22 cellular contexts compared by ENCODE assay signal in the genomic region with DNA sequence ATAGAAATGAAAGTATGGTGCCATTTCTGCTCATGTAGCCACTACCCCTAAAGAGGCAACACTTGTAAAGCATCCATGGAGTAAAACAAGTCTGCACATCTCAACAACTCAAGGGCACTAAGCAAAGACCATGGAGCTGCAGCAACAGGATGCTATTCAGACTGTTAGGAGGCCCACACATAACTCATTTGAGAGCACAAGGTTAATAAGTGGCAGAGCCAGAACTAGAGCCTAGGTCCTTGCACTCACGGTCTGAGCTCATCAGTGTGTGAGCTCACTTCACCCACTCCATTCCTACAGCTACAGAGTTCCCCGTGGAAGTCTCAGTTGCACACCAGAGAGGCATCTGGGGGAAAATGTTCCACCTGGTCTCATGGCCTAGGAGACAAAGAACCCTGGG. TPM values are rescaled to one million over a fixed set of nuclear protein-coding genes. Genes with fewer than 3 reads are reported as not detected.
DNase-seq lines count a peak whose midpoint lies in the region; ATAC-seq and TF ChIP-seq lines count a peak whose summit lies in the region.
"Had no signal": no experiment of that assay in that cellular context is flagged by ENCODE, and none has a peak within 500 bp of the region (broad histone marks: within the 10 kb centered on the region; RNA-seq: fewer than 3 reads in every experiment).

No MANE protein-coding gene starts in this region.

- H3K4me1 ChIP-seq in transverse colon (peaks cover 5 to 19% (median 10%) of the 10 kb centered on the region in 4 donors), suprapubic skin (peaks cover 15% of the 10 kb centered on the region)

- H3K27me3 ChIP-seq in transverse colon: peaks cover 4% of the 10 kb centered on the region
- no peaks in the 10 kb centered on the region for H3K27me3 ChIP-seq in suprapubic skin

- TF ChIP-seq POLR2A in transverse colon (IDR thresholded peaks at IDR 0.05) (no peak), suprapubic skin (IDR thresholded peaks at IDR 0.05) (no peak)

- H3K27me3 Mint-ChIP-seq in T-helper 17 cell: peaks cover 10% of the 10 kb centered on the region
- H3K27me3 Mint-ChIP-seq: central memory CD8-positive, alpha-beta T cell had no signal

- DNase-seq in T-helper 17 cell (no peak), transverse colon (no peak), T-helper 1 cell (no peak), suprapubic skin (ENCODE audit: low spot score in 2 of 2) (no peak)
- no peak for DNase-seq in activated T-cell treated with anti-CD3 and anti-CD28 coated beads, Interleukin-2, amount 50 U/mL, for 1 hour
- DNase-seq: activated naive CD4-positive, alpha-beta T cell treated with anti-CD3 and anti-CD28 coated beads for 36 hours; activated T-cell treated with anti-CD3 and anti-CD28 coated beads for 4 hours; CD8-positive, alpha-beta memory T cell; DMS79 treated with DMSO at 0.1 percent for 48 hours; effector CD4-positive, alpha-beta T cell; glutamatergic neuron; NCI-H2081; NCI-H510A; stimulated activated CD4-positive, alpha-beta T cell treated with anti-CD3 and anti-CD28 coated beads, Interleukin-2, amount 100 ng/mL, for 24 hours; stomach had no signal

- ATAC-seq in GM18861 (IDR thresholded peaks at IDR 0.05; ENCODE audit: unreplicated experiment): peak; percentile 83
- peak; percentile 38 for ATAC-seq in GM21528 (IDR thresholded peaks at IDR 0.05; ENCODE audit: low FRiP score, unreplicated experiment)
- ATAC-seq in HG03139 (IDR thresholded peaks at IDR 0.05; ENCODE audit: unreplicated experiment): peak; percentile 49
- no peak for ATAC-seq in T-helper 17 cell
- ATAC-seq: GM23338 had no signal

- peak overlapping the region; percentile 45 for H3K27ac Mint-ChIP-seq in T-helper 17 cell
- H3K27ac Mint-ChIP-seq: activated naive CD4-positive, alpha-beta T cell treated with anti-CD3 and anti-CD28 coated beads for 36 hours; GM23338 had no signal

- TF ChIP-seq EP300 in transverse colon (IDR thresholded peaks at IDR 0.05; ENCODE audit: low read depth) (no peak), suprapubic skin (IDR thresholded peaks at IDR 0.05) (no peak)

- H3K4me3 ChIP-seq in transverse colon (no peak overlapping the region), suprapubic skin (no peak overlapping the region)
- H3K4me3 ChIP-seq: esophagus muscularis mucosa, GM23338, lung, stomach had no signal

- no peaks in the 10 kb centered on the region for H3K9me3 ChIP-seq in T-helper 17 cell (ENCODE audit: control insufficient read depth, low read length, poor library complexity, severe bottlenecking)
- no peaks in the 10 kb centered on the region for H3K9me3 ChIP-seq in transverse colon
- no peaks in the 10 kb centered on the region for H3K9me3 ChIP-seq in suprapubic skin
- H3K9me3 ChIP-seq: esophagus muscularis mucosa, stomach had no signal

- H3K27ac ChIP-seq in transverse colon (no peak overlapping the region), suprapubic skin (no peak overlapping the region)
- H3K27ac ChIP-seq: esophagus muscularis mucosa, stomach had no signal

- H3K4me3 Mint-ChIP-seq in T-helper 17 cell: no peak overlapping the region
- H3K4me3 Mint-ChIP-seq: activated naive CD4-positive, alpha-beta T cell treated with anti-CD3 and anti-CD28 coated beads for 36 hours; GM23338 had no signal

- H3K36me3 Mint-ChIP-seq in T-helper 17 cell (ENCODE audit: low read depth): peaks cover 4% of the 10 kb centered on the region

- in situ Hi-C loops in transverse colon (cut with MboI; ENCODE audit: low pct_ligation_motif_present in 1 of 4, low pct_unique_long_range_greater_than_20kb in 1 of 4, low sequenced_read_pairs in 3 of 4): loop anchor here (10.0 to 25.0 kb wide), 10 partner anchors 492 to 1479 kb away; no protein-coding TSS in a partner anchor

- no peak for TF ChIP-seq CTCF in transverse colon (IDR thresholded peaks at IDR 0.05)
- TF ChIP-seq CTCF in suprapubic skin (IDR thresholded peaks at IDR 0.05): no peak

- intact Hi-C loops in transverse colon (cut with DNase I; ENCODE audit: low total_unique reads): no loop called here

- WGBS in transverse colon (ENCODE audit: low coverage in 1 of 2), 2 donors: 88% methylated on average over 2 of the region's 2 CpGs; no CpG with 5 or more reads in 1 of the 2 donors
- WGBS in suprapubic skin: 78% methylated on average over 2 of the region's 2 CpGs

- H3K4me1 Mint-ChIP-seq in T-helper 17 cell: peaks cover 27% of the 10 kb centered on the region

- H3K36me3 ChIP-seq in transverse colon: no peaks in the 10 kb centered on the region
- no peaks in the 10 kb centered on the region for H3K36me3 ChIP-seq in suprapubic skin
- H3K36me3 ChIP-seq: esophagus muscularis mucosa, stomach had no signal

RNA-seq across cellular contexts. Expression of gene TTC32, which starts 35.0 kb away (rescaled TPM):
- total RNA-seq in T-helper 17 cell (10 to 100 TPM; 33.4 to 36.9 TPM), transverse colon (10 to 100 TPM in 2 of 4 donors, 1 to 10 TPM in 2; 3.0 to 23.3 (median 9.9) TPM), suprapubic skin (10 to 100 TPM; 10.8 to 42.6 (median 17.7) TPM)
